ENCODE assay signal across 8 cellular contexts in genomic region chr14:100586520-100587247, GRCh38. TPM values are rescaled to one million over a fixed set of nuclear protein-coding genes. Genes with fewer than 3 reads are reported as not detected.
A peak's percentile ranks its signal among the peaks of the same experiment; 100 is the strongest.
DNase-seq lines count a peak whose midpoint lies in the region; ATAC-seq and TF ChIP-seq lines count a peak whose summit lies in the region.

No MANE protein-coding gene starts in this region.

- H3K4me3 Mint-ChIP-seq in activated T-helper 1 cell treated with anti-CD3 and anti-CD28 coated beads, Interleukin-12 subunit alpha, Interleukin-12 subunit beta, Interleukin-2, Interleukin-4 antibody, amounts not matched to agents 30 ng/mL and 10 ng/mL and 1 ng/mL, durations not matched to agents 14 hours and 24 hours and 36 hours, result peak overlapping the region; percentile 65

- peak overlapping the region; percentile 46 for H3K4me3 ChIP-seq in retinal pigment epithelial cell (ENCODE audit: low read length)

- H3K9me3 Mint-ChIP-seq in activated T-helper 1 cell treated with anti-CD3 and anti-CD28 coated beads, Interleukin-12 subunit alpha, Interleukin-12 subunit beta, Interleukin-2, Interleukin-4 antibody, amounts not matched to agents 30 ng/mL and 10 ng/mL and 1 ng/mL, durations not matched to agents 14 hours and 24 hours and 36 hours, result no peaks in the 10 kb centered on the region

- no peaks in the 10 kb centered on the region for H3K36me3 Mint-ChIP-seq in activated T-helper 1 cell treated with anti-CD3 and anti-CD28 coated beads, Interleukin-12 subunit alpha, Interleukin-12 subunit beta, Interleukin-2, Interleukin-4 antibody, amounts not matched to agents 30 ng/mL and 10 ng/mL and 1 ng/mL, durations not matched to agents 14 hours and 24 hours and 36 hours (ENCODE audit: low read depth)

- no peak overlapping the region for H3K27ac Mint-ChIP-seq in activated T-helper 1 cell treated with anti-CD3 and anti-CD28 coated beads, Interleukin-12 subunit alpha, Interleukin-12 subunit beta, Interleukin-2, Interleukin-4 antibody, amounts not matched to agents 30 ng/mL and 10 ng/mL and 1 ng/mL, durations not matched to agents 14 hours and 24 hours and 36 hours

- DNase-seq in DMS53 (lab: John Stamatoyannopoulos, UW), result peak; percentile 76
- DNase-seq in NCI-H146 treated with DMSO at 0.1 percent for 48 hours (lab: John Stamatoyannopoulos, UW; ENCODE audit: unreplicated experiment), result peak; percentile 48
- no peak for DNase-seq in activated T-helper 1 cell treated with anti-CD3 and anti-CD28 coated beads, Interleukin-12 subunit alpha, Interleukin-12 subunit beta, Interleukin-2, Interleukin-4 antibody, amounts not matched to agents 30 ng/mL and 10 ng/mL and 1 ng/mL, durations not matched to agents 14 hours and 24 hours and 36 hours (ENCODE audit: low spot score)
- DNase-seq in cardiac septum (ENCODE audit: low spot score), result peak; percentile 70
- DNase-seq in retinal pigment epithelial cell (ENCODE audit: low read depth), result no peak
- no peak for DNase-seq in GDM1 (lab: John Stamatoyannopoulos, UW)

- TF ChIP-seq CTCF in retinal pigment epithelial cell (conservative IDR thresholded peaks at IDR 0.05; ENCODE audit: low read depth, low read length), result no peak

- ATAC-seq in HG03378 (IDR thresholded peaks at IDR 0.05; ENCODE audit: unreplicated experiment) (no peak), HG02884 (IDR thresholded peaks at IDR 0.05; ENCODE audit: unreplicated experiment) (no peak)

- H3K27me3 Mint-ChIP-seq in activated T-helper 1 cell treated with anti-CD3 and anti-CD28 coated beads, Interleukin-12 subunit alpha, Interleukin-12 subunit beta, Interleukin-2, Interleukin-4 antibody, amounts not matched to agents 30 ng/mL and 10 ng/mL and 1 ng/mL, durations not matched to agents 14 hours and 24 hours and 36 hours (ENCODE audit: insufficient read depth), result peaks cover 23% of the 10 kb centered on the region

- no peaks in the 10 kb centered on the region for H3K4me1 Mint-ChIP-seq in activated T-helper 1 cell treated with anti-CD3 and anti-CD28 coated beads, Interleukin-12 subunit alpha, Interleukin-12 subunit beta, Interleukin-2, Interleukin-4 antibody, amounts not matched to agents 30 ng/mL and 10 ng/mL and 1 ng/mL, durations not matched to agents 14 hours and 24 hours and 36 hours (ENCODE audit: low read depth)

- intact Hi-C loops in activated T-helper 1 cell treated with anti-CD3 and anti-CD28 coated beads, Interleukin-12 subunit alpha, Interleukin-12 subunit beta, Interleukin-2, Interleukin-4 antibody, amounts not matched to agents 30 ng/mL and 10 ng/mL and 1 ng/mL, durations not matched to agents 14 hours and 24 hours and 36 hours (cut with micrococcal nuclease), result loop anchor here (1.0 to 2.0 kb wide), 2 partner anchors 54 to 58 kb away; no protein-coding TSS in a partner anchor
- intact Hi-C loops in cardiac septum (cut with DNase I), result no loop called here

RNA-seq across cellular contexts. Expression of gene BEGAIN, which starts 0.5 kb away (rescaled TPM):
- 2.5 and 2.8 TPM in 2 replicates for total RNA-seq in activated T-helper 1 cell treated with anti-CD3 and anti-CD28 coated beads, Interleukin-12 subunit alpha, Interleukin-12 subunit beta, Interleukin-2, Interleukin-4 antibody, amounts not matched to agents 30 ng/mL and 10 ng/mL and 1 ng/mL, durations not matched to agents 14 hours and 24 hours and 36 hours
- 1.2 TPM for total RNA-seq in cardiac septum

Comparison
In these comparisons a context has a peak if more than half of its experiments do, and no peak if none do; other contexts are left out.
1. DNase-seq: peak in DMS53 (single experiment), NCI-H146 treated with DMSO at 0.1 percent for 48 hours (single experiment) and cardiac septum (single experiment); none in activated T-helper 1 cell treated with anti-CD3 and anti-CD28 coated beads, Interleukin-12 subunit alpha, Interleukin-12 subunit beta, Interleukin-2, Interleukin-4 antibody, amounts not matched to agents 30 ng/mL and 10 ng/mL and 1 ng/mL, durations not matched to agents 14 hours and 24 hours and 36 hours (single experiment), retinal pigment epithelial cell (single experiment) and GDM1 (single experiment).